14 cellular contexts compared by ENCODE assay signal in the genomic region with DNA sequence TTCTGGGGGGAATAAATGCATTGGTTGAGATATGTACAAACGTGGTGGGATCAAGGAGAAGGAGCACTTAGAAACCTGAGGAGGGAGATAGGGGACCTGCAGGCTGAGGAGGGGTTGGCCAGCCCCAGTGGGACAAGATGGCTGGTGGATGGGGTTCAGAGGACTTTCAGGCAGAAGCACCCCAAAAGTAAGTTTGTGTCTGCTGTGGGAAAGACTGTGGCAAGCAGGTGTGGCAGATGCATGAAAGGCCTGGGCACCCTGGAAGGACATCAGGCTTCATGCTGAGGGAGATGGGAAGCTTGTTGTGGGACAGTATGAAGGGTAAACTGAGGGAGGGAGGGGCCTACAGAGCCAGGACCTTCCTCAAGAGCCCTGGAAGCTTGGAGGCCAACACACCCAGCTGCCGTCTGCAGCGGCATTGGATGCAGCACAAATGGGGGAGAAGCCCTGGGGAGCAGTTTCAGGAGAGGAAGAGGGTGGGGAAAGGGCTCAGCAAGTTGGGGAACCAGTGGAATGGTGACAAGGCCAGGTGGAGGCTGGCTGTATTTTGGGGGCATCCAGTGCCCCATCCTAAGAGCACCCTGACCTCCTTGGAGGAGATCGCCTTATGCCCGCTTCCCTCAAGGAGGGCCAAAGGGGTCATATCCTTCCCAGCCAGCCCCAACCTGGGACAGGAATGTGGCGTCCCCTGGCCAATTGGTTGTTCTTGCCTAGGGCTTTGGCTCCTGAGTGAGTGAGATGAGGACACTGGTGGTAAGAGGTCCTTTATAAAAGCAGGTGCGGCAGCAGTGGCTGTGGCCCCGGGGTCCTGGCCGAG. TPM values are rescaled to one million over a fixed set of nuclear protein-coding genes. Genes with fewer than 3 reads are reported as not detected.
DNase-seq lines count a peak whose midpoint lies in the region; ATAC-seq and TF ChIP-seq lines count a peak whose summit lies in the region.
"Had no signal": no experiment of that assay in that cellular context is flagged by ENCODE, and none has a peak within 500 bp of the region (broad histone marks: within the 10 kb centered on the region; RNA-seq: fewer than 3 reads in every experiment).

No MANE protein-coding gene starts in this region.

- DNase-seq in central memory CD8-positive, alpha-beta T cell (ENCODE audit: low spot score in 2 of 2) = no peak
- DNase-seq in lung (ENCODE audit: low spot score) = no peak
- DNase-seq in stimulated activated effector memory CD8-positive, alpha-beta T cell treated with anti-CD3 and anti-CD28 coated beads, Interleukin-12 subunit alpha, Interleukin-12 subunit beta, amount 100 ng/mL, for 72 hours (ENCODE audit: low spot score in 2 of 2) = no peak
- no peak for DNase-seq in activated T-cell treated with anti-CD3 and anti-CD28 coated beads, Interleukin-2, amount 50 U/mL, for 24 hours
- DNase-seq in NCI-H524 treated with DMSO at 0.1 percent for 48 hours (lab: John Stamatoyannopoulos, UW) = no peak
- no peak for DNase-seq in stimulated activated CD4-positive, alpha-beta T cell treated with anti-CD3 and anti-CD28 coated beads, Interleukin-1b, Interleukin-23, amount 100 ng/mL, for 48 hours
- DNase-seq: activated CD8-positive, alpha-beta memory T cell treated with anti-CD3 and anti-CD28 coated beads, Interleukin-2, amount 10 ng/mL, durations not matched to agents 7 days and 5 days; activated naive CD8-positive, alpha-beta T cell treated with anti-CD3 and anti-CD28 coated beads, Interleukin-2, amount 50 U/mL, for 24 hours; CD4-positive, alpha-beta T cell; endodermal cell; NCI-H187; retina had no signal

- no peak for ATAC-seq in central memory CD8-positive, alpha-beta T cell (replicated peaks; ENCODE audit: extremely low read depth, poor library complexity, severe bottlenecking)
- ATAC-seq in lung (ENCODE audit: insufficient read depth, low FRiP score) (no peak), HG03045 (IDR thresholded peaks at IDR 0.05; ENCODE audit: unreplicated experiment) (no peak)
- ATAC-seq in stimulated activated effector memory CD8-positive, alpha-beta T cell treated with anti-CD3 and anti-CD28 coated beads, Interleukin-12 subunit alpha, Interleukin-12 subunit beta, amount 100 ng/mL, for 72 hours = no peak
- ATAC-seq: activated CD8-positive, alpha-beta memory T cell treated with anti-CD3 and anti-CD28 coated beads, Interleukin-2, amount 10 ng/mL, durations not matched to agents 7 days and 5 days; activated naive CD8-positive, alpha-beta T cell treated with anti-CD3 and anti-CD28 coated beads, Interleukin-2, amount 50 U/mL, for 24 hours had no signal

- H3K4me3 Mint-ChIP-seq in central memory CD8-positive, alpha-beta T cell = no peak overlapping the region
- H3K4me3 Mint-ChIP-seq in stimulated activated effector memory CD8-positive, alpha-beta T cell treated with anti-CD3 and anti-CD28 coated beads, Interleukin-12 subunit alpha, Interleukin-12 subunit beta, amount 100 ng/mL, for 72 hours = no peak overlapping the region
- no peak overlapping the region for H3K4me3 Mint-ChIP-seq in activated T-cell treated with anti-CD3 and anti-CD28 coated beads, Interleukin-2, amount 50 U/mL, for 24 hours
- H3K4me3 Mint-ChIP-seq: activated CD8-positive, alpha-beta memory T cell treated with anti-CD3 and anti-CD28 coated beads, Interleukin-2, amount 10 ng/mL, durations not matched to agents 7 days and 5 days; activated naive CD8-positive, alpha-beta T cell treated with anti-CD3 and anti-CD28 coated beads, Interleukin-2, amount 50 U/mL, for 24 hours; CD4-positive, alpha-beta T cell; endodermal cell had no signal

- no peaks in the 10 kb centered on the region for H3K9me3 Mint-ChIP-seq in central memory CD8-positive, alpha-beta T cell
- no peaks in the 10 kb centered on the region for H3K9me3 Mint-ChIP-seq in stimulated activated effector memory CD8-positive, alpha-beta T cell treated with anti-CD3 and anti-CD28 coated beads, Interleukin-12 subunit alpha, Interleukin-12 subunit beta, amount 100 ng/mL, for 72 hours
- H3K9me3 Mint-ChIP-seq in activated T-cell treated with anti-CD3 and anti-CD28 coated beads, Interleukin-2, amount 50 U/mL, for 24 hours = no peaks in the 10 kb centered on the region
- H3K9me3 Mint-ChIP-seq: activated naive CD8-positive, alpha-beta T cell treated with anti-CD3 and anti-CD28 coated beads, Interleukin-2, amount 50 U/mL, for 24 hours; CD4-positive, alpha-beta T cell; endodermal cell had no signal

- H3K9me3 ChIP-seq in lung (ENCODE audit: control insufficient read depth in 2 of 2, insufficient read depth in 1 of 2, low read length in 1 of 2) = no peaks in the 10 kb centered on the region

- no peaks in the 10 kb centered on the region for H3K27me3 ChIP-seq in lung (ENCODE audit: control insufficient read depth, insufficient read depth)

- H3K36me3 Mint-ChIP-seq in central memory CD8-positive, alpha-beta T cell (ENCODE audit: insufficient read depth) = no peaks in the 10 kb centered on the region
- H3K36me3 Mint-ChIP-seq in stimulated activated effector memory CD8-positive, alpha-beta T cell treated with anti-CD3 and anti-CD28 coated beads, Interleukin-12 subunit alpha, Interleukin-12 subunit beta, amount 100 ng/mL, for 72 hours = no peaks in the 10 kb centered on the region
- H3K36me3 Mint-ChIP-seq in activated T-cell treated with anti-CD3 and anti-CD28 coated beads, Interleukin-2, amount 50 U/mL, for 24 hours (ENCODE audit: low read depth) = no peaks in the 10 kb centered on the region
- H3K36me3 Mint-ChIP-seq: activated CD8-positive, alpha-beta memory T cell treated with anti-CD3 and anti-CD28 coated beads, Interleukin-2, amount 10 ng/mL, durations not matched to agents 7 days and 5 days had no signal

- no peaks in the 10 kb centered on the region for H3K4me1 Mint-ChIP-seq in central memory CD8-positive, alpha-beta T cell
- H3K4me1 Mint-ChIP-seq in stimulated activated effector memory CD8-positive, alpha-beta T cell treated with anti-CD3 and anti-CD28 coated beads, Interleukin-12 subunit alpha, Interleukin-12 subunit beta, amount 100 ng/mL, for 72 hours = no peaks in the 10 kb centered on the region
- no peaks in the 10 kb centered on the region for H3K4me1 Mint-ChIP-seq in activated T-cell treated with anti-CD3 and anti-CD28 coated beads, Interleukin-2, amount 50 U/mL, for 24 hours (ENCODE audit: low read depth)
- H3K4me1 Mint-ChIP-seq: activated CD8-positive, alpha-beta memory T cell treated with anti-CD3 and anti-CD28 coated beads, Interleukin-2, amount 10 ng/mL, durations not matched to agents 7 days and 5 days; activated naive CD8-positive, alpha-beta T cell treated with anti-CD3 and anti-CD28 coated beads, Interleukin-2, amount 50 U/mL, for 24 hours had no signal

- H3K27ac Mint-ChIP-seq in central memory CD8-positive, alpha-beta T cell (ENCODE audit: low read depth) = peak overlapping the region; percentile 52
- H3K27ac Mint-ChIP-seq in stimulated activated effector memory CD8-positive, alpha-beta T cell treated with anti-CD3 and anti-CD28 coated beads, Interleukin-12 subunit alpha, Interleukin-12 subunit beta, amount 100 ng/mL, for 72 hours = peak overlapping the region; percentile 38
- no peak overlapping the region for H3K27ac Mint-ChIP-seq in activated T-cell treated with anti-CD3 and anti-CD28 coated beads, Interleukin-2, amount 50 U/mL, for 24 hours
- H3K27ac Mint-ChIP-seq: activated CD8-positive, alpha-beta memory T cell treated with anti-CD3 and anti-CD28 coated beads, Interleukin-2, amount 10 ng/mL, durations not matched to agents 7 days and 5 days; activated naive CD8-positive, alpha-beta T cell treated with anti-CD3 and anti-CD28 coated beads, Interleukin-2, amount 50 U/mL, for 24 hours; CD4-positive, alpha-beta T cell had no signal

- whole genome bisulfite sequencing in lung, 2 donors = 71 to 88% methylated on average over 9 of the region's 9 CpGs

- peaks cover 6 to 25% of the 10 kb centered on the region in 2 donors for H3K4me1 ChIP-seq in lung (ENCODE audit: control insufficient read depth in 2 of 2, insufficient read depth in 2 of 2, low read length in 2 of 2)

- H3K36me3 ChIP-seq in lung (ENCODE audit: control insufficient read depth in 2 of 2, insufficient read depth in 2 of 2, low read length in 2 of 2) = no peaks in the 10 kb centered on the region

- no peak for TF ChIP-seq CTCF in C4-2B (conservative IDR thresholded peaks at IDR 0.05)
- no peak for TF ChIP-seq CTCF in lung (IDR thresholded peaks at IDR 0.05; ENCODE audit: control extremely low read depth, extremely low read depth)

- H3K27me3 Mint-ChIP-seq in central memory CD8-positive, alpha-beta T cell = no peaks in the 10 kb centered on the region
- no peaks in the 10 kb centered on the region for H3K27me3 Mint-ChIP-seq in activated T-cell treated with anti-CD3 and anti-CD28 coated beads, Interleukin-2, amount 50 U/mL, for 24 hours
- H3K27me3 Mint-ChIP-seq: activated CD8-positive, alpha-beta memory T cell treated with anti-CD3 and anti-CD28 coated beads, Interleukin-2, amount 10 ng/mL, durations not matched to agents 7 days and 5 days; activated naive CD8-positive, alpha-beta T cell treated with anti-CD3 and anti-CD28 coated beads, Interleukin-2, amount 50 U/mL, for 24 hours; CD4-positive, alpha-beta T cell had no signal

- peak overlapping the region; percentile 54; the same call in 1 of the 2 replicates for H3K27ac ChIP-seq in C4-2B
- peak overlapping the region; percentile 74 to 89 for H3K27ac ChIP-seq in lung (ENCODE audit: low read depth in 1 of 2, low read length in 1 of 2)

- no peak overlapping the region for H3K4me3 ChIP-seq in lung

RNA-seq across cellular contexts. Expression of gene NFKBIA, which starts 20.8 kb away (rescaled TPM):
- 100 to 1,000 TPM; 312 to 574 TPM for total RNA-seq in lung
- 1,000 to 10,000 TPM in 1 of 2 donors, 100 to 1,000 TPM in 1; 182 to 1,327 TPM for polyA plus RNA-seq in lung
